ENCODE assay signal across 1 cellular context in the genomic region with DNA sequence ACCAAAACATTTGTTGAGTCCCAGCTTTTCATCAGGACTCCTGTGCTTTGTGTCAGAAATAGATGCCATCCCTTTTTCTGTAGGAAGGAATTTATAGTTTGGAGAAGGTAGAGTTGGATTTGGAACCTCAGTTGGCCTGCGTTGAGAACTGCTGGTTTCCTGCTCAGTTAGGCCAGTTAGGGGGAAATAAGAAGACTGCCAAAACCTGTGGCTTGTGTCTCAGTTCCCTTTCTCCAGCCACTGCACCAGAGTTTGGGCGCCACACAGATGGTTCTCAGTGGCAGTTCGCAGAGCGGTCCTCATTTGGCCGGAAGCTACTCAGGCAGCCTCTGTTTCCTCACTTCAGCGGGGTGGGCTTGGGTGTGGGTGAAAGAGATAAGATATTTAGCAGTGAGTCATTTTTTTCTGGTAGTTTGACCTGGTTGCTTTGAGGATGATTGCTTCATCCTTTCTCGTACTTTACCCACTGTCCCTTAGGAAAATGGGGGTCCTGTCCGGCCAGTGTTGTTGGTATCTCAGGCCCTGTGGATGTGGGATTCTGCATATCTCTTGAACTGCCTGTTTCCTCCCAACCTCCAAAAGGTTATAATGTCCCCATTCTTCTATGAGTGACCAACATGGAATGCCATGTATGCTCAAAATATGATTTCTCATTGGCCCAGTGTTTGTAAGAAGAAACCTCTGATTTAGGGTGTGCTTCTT.
A peak's percentile ranks its signal among the peaks of the same experiment; 100 is the strongest.
TF ChIP-seq lines count a peak whose summit lies in the region.

No MANE protein-coding gene starts in this region.

TF ChIP-seq in GM12878, 131 proteins besides CTCF, POLR2A, EP300 and RAD21 (continued from another document and continues in another):
- TF ChIP-seq, protein P1, sequence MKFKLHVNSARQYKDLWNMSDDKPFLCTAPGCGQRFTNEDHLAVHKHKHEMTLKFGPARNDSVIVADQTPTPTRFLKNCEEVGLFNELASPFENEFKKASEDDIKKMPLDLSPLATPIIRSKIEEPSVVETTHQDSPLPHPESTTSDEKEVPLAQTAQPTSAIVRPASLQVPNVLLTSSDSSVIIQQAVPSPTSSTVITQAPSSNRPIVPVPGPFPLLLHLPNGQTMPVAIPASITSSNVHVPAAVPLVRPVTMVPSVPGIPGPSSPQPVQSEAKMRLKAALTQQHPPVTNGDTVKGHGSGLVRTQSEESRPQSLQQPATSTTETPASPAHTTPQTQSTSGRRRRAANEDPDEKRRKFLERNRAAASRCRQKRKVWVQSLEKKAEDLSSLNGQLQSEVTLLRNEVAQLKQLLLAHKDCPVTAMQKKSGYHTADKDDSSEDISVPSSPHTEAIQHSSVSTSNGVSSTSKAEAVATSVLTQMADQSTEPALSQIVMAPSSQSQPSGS (IDR thresholded peaks at IDR 0.05; ENCODE audit: low read length) = peak; percentile 46; the same call in 1 of the 2 replicates
- TF ChIP-seq RB1 (IDR thresholded peaks at IDR 0.05; ENCODE audit: borderline replicate concordance) = no peak
- peak; percentile 31; the same call in 1 of the 2 replicates for TF ChIP-seq ATF7 (IDR thresholded peaks at IDR 0.05; ENCODE audit: low read depth)
- TF ChIP-seq PML (IDR thresholded peaks at IDR 0.05; ENCODE audit: low read length) = 0 out of 2 replicates have a peak, but pooled peaks have one; percentile 44
- TF ChIP-seq TCF7 (IDR thresholded peaks at IDR 0.05; ENCODE audit: borderline replicate concordance) = no peak
- TF ChIP-seq, protein P2, sequence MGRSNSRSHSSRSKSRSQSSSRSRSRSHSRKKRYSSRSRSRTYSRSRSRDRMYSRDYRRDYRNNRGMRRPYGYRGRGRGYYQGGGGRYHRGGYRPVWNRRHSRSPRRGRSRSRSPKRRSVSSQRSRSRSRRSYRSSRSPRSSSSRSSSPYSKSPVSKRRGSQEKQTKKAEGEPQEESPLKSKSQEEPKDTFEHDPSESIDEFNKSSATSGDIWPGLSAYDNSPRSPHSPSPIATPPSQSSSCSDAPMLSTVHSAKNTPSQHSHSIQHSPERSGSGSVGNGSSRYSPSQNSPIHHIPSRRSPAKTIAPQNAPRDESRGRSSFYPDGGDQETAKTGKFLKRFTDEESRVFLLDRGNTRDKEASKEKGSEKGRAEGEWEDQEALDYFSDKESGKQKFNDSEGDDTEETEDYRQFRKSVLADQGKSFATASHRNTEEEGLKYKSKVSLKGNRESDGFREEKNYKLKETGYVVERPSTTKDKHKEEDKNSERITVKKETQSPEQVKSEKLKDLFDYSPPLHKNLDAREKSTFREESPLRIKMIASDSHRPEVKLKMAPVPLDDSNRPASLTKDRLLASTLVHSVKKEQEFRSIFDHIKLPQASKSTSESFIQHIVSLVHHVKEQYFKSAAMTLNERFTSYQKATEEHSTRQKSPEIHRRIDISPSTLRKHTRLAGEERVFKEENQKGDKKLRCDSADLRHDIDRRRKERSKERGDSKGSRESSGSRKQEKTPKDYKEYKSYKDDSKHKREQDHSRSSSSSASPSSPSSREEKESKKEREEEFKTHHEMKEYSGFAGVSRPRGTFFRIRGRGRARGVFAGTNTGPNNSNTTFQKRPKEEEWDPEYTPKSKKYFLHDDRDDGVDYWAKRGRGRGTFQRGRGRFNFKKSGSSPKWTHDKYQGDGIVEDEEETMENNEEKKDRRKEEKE (IDR thresholded peaks at IDR 0.05) = no peak
- TF ChIP-seq YY1 (IDR thresholded peaks at IDR 0.05; ENCODE audit: low read depth, low read length) = no peak
- TF ChIP-seq TARDBP (IDR thresholded peaks at IDR 0.05; ENCODE audit: borderline replicate concordance) = no peak
- TF ChIP-seq ZZZ3 (IDR thresholded peaks at IDR 0.05; ENCODE audit: control insufficient read depth, insufficient read length, low read depth) = no peak
- no peak for TF ChIP-seq ZNF622 (IDR thresholded peaks at IDR 0.05)
- TF ChIP-seq, protein P3, sequence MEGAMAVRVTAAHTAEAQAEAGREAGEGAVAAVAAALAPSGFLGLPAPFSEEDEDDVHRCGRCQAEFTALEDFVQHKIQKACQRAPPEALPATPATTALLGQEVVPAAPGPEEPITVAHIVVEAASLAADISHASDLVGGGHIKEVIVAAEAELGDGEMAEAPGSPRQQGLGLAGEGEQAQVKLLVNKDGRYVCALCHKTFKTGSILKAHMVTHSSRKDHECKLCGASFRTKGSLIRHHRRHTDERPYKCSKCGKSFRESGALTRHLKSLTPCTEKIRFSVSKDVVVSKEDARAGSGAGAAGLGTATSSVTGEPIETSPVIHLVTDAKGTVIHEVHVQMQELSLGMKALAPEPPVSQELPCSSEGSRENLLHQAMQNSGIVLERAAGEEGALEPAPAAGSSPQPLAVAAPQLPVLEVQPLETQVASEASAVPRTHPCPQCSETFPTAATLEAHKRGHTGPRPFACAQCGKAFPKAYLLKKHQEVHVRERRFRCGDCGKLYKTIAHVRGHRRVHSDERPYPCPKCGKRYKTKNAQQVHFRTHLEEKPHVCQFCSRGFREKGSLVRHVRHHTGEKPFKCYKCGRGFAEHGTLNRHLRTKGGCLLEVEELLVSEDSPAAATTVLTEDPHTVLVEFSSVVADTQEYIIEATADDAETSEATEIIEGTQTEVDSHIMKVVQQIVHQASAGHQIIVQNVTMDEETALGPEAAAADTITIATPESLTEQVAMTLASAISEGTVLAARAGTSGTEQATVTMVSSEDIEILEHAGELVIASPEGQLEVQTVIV (IDR thresholded peaks at IDR 0.05; ENCODE audit: borderline replicate concordance, partially characterized antibody) = no peak
- TF ChIP-seq, protein P4, sequence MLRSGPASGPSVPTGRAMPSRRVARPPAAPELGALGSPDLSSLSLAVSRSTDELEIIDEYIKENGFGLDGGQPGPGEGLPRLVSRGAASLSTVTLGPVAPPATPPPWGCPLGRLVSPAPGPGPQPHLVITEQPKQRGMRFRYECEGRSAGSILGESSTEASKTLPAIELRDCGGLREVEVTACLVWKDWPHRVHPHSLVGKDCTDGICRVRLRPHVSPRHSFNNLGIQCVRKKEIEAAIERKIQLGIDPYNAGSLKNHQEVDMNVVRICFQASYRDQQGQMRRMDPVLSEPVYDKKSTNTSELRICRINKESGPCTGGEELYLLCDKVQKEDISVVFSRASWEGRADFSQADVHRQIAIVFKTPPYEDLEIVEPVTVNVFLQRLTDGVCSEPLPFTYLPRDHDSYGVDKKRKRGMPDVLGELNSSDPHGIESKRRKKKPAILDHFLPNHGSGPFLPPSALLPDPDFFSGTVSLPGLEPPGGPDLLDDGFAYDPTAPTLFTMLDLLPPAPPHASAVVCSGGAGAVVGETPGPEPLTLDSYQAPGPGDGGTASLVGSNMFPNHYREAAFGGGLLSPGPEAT (IDR thresholded peaks at IDR 0.05; ENCODE audit: low read depth) = peak; percentile 69; the same call in 1 of the 2 replicates
- no peak for TF ChIP-seq SUPT20H (IDR thresholded peaks at IDR 0.05; ENCODE audit: borderline replicate concordance, control insufficient read depth, low read depth, low read length)
- TF ChIP-seq IKZF2 (IDR thresholded peaks at IDR 0.05) = peak; percentile 85 to 93
- peak in 1 of 2 experiments; percentile 54; a peak in 1 of 4 replicates for TF ChIP-seq SRF (IDR thresholded peaks at IDR 0.05; ENCODE audit: low read depth in 2 of 2, low read length in 2 of 2)
- TF ChIP-seq, protein P5, sequence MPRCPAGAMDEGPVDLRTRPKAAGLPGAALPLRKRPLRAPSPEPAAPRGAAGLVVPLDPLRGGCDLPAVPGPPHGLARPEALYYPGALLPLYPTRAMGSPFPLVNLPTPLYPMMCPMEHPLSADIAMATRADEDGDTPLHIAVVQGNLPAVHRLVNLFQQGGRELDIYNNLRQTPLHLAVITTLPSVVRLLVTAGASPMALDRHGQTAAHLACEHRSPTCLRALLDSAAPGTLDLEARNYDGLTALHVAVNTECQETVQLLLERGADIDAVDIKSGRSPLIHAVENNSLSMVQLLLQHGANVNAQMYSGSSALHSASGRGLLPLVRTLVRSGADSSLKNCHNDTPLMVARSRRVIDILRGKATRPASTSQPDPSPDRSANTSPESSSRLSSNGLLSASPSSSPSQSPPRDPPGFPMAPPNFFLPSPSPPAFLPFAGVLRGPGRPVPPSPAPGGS (IDR thresholded peaks at IDR 0.05; ENCODE audit: borderline replicate concordance, insufficient read depth, low read depth, low read length, poor library complexity, severe bottlenecking) = peak; percentile 87
- TF ChIP-seq SIX5 (IDR thresholded peaks at IDR 0.05; ENCODE audit: low read depth, low read length, severe bottlenecking) = peak; percentile 9
- TF ChIP-seq, protein P6, sequence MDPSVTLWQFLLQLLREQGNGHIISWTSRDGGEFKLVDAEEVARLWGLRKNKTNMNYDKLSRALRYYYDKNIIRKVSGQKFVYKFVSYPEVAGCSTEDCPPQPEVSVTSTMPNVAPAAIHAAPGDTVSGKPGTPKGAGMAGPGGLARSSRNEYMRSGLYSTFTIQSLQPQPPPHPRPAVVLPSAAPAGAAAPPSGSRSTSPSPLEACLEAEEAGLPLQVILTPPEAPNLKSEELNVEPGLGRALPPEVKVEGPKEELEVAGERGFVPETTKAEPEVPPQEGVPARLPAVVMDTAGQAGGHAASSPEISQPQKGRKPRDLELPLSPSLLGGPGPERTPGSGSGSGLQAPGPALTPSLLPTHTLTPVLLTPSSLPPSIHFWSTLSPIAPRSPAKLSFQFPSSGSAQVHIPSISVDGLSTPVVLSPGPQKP (IDR thresholded peaks at IDR 0.05; ENCODE audit: low read depth, low read length) = peak; percentile 43; the same call in 1 of the 2 replicates
- TF ChIP-seq POU2F2 (IDR thresholded peaks at IDR 0.05; ENCODE audit: borderline replicate concordance, low read depth, low read length) = peak; percentile 63; the same call in 1 of the 3 replicates
- 0 out of 2 replicates have a peak, but pooled peaks have one; percentile 53 for TF ChIP-seq CHD1 (IDR thresholded peaks at IDR 0.05; ENCODE audit: low read depth, low read length)
- TF ChIP-seq, protein P7, sequence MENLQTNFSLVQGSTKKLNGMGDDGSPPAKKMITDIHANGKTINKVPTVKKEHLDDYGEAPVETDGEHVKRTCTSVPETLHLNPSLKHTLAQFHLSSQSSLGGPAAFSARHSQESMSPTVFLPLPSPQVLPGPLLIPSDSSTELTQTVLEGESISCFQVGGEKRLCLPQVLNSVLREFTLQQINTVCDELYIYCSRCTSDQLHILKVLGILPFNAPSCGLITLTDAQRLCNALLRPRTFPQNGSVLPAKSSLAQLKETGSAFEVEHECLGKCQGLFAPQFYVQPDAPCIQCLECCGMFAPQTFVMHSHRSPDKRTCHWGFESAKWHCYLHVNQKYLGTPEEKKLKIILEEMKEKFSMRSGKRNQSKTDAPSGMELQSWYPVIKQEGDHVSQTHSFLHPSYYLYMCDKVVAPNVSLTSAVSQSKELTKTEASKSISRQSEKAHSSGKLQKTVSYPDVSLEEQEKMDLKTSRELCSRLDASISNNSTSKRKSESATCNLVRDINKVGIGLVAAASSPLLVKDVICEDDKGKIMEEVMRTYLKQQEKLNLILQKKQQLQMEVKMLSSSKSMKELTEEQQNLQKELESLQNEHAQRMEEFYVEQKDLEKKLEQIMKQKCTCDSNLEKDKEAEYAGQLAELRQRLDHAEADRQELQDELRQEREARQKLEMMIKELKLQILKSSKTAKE (IDR thresholded peaks at IDR 0.05; ENCODE audit: low read depth, poor library complexity, severe bottlenecking) = peak; percentile 67
- no peak for TF ChIP-seq CBX3 (IDR thresholded peaks at IDR 0.05; ENCODE audit: borderline replicate concordance, low read depth)
- peak; percentile 92 for TF ChIP-seq IKZF1 (conservative IDR thresholded peaks at IDR 0.05)
- no peak for TF ChIP-seq FOXK2 (IDR thresholded peaks at IDR 0.05)
- TF ChIP-seq CHD2 (IDR thresholded peaks at IDR 0.05; ENCODE audit: borderline replicate concordance, low read depth, low read length) = 0 out of 2 replicates have a peak, but pooled peaks have one; percentile 52
- peak; percentile 5 for TF ChIP-seq SP1 (IDR thresholded peaks at IDR 0.05; ENCODE audit: low read depth, low read length)
- 0 out of 2 replicates have a peak, but pooled peaks have one; percentile 66 for TF ChIP-seq WRNIP1 (IDR thresholded peaks at IDR 0.05; ENCODE audit: borderline replicate concordance, low read depth, low read length)
- peak; percentile 68; the same call in 1 of the 2 replicates for TF ChIP-seq PAX5 (IDR thresholded peaks at IDR 0.05; ENCODE audit: borderline replicate concordance, low read depth, low read length)
- no peak for TF ChIP-seq ZNF24 (IDR thresholded peaks at IDR 0.05)
- TF ChIP-seq SPI1 (IDR thresholded peaks at IDR 0.05; ENCODE audit: borderline replicate concordance, insufficient read depth, low read depth, low read length) = peak; percentile 98
- TF ChIP-seq GATAD2B (conservative IDR thresholded peaks at IDR 0.05; ENCODE audit: low read depth) = peak; percentile 78; the same call in 1 of the 2 replicates
- TF ChIP-seq, protein P8, sequence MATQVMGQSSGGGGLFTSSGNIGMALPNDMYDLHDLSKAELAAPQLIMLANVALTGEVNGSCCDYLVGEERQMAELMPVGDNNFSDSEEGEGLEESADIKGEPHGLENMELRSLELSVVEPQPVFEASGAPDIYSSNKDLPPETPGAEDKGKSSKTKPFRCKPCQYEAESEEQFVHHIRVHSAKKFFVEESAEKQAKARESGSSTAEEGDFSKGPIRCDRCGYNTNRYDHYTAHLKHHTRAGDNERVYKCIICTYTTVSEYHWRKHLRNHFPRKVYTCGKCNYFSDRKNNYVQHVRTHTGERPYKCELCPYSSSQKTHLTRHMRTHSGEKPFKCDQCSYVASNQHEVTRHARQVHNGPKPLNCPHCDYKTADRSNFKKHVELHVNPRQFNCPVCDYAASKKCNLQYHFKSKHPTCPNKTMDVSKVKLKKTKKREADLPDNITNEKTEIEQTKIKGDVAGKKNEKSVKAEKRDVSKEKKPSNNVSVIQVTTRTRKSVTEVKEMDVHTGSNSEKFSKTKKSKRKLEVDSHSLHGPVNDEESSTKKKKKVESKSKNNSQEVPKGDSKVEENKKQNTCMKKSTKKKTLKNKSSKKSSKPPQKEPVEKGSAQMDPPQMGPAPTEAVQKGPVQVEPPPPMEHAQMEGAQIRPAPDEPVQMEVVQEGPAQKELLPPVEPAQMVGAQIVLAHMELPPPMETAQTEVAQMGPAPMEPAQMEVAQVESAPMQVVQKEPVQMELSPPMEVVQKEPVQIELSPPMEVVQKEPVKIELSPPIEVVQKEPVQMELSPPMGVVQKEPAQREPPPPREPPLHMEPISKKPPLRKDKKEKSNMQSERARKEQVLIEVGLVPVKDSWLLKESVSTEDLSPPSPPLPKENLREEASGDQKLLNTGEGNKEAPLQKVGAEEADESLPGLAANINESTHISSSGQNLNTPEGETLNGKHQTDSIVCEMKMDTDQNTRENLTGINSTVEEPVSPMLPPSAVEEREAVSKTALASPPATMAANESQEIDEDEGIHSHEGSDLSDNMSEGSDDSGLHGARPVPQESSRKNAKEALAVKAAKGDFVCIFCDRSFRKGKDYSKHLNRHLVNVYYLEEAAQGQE (IDR thresholded peaks at IDR 0.05; ENCODE audit: low read depth, low read length) = no peak
- TF ChIP-seq ETV6 (conservative IDR thresholded peaks at IDR 0.05 in 1 of 2, IDR thresholded peaks at IDR 0.05 in 1 of 2; ENCODE audit: borderline replicate concordance in 1 of 2, low read depth in 1 of 2) = peak in 1 of 2 experiments; percentile 95; a peak in 2 of 4 replicates
- TF ChIP-seq HCFC1 (IDR thresholded peaks at IDR 0.05; ENCODE audit: low read length) = no peak
- no peak for TF ChIP-seq STAT3 (IDR thresholded peaks at IDR 0.05; ENCODE audit: low read depth, low read length)
- TF ChIP-seq BHLHE40 (IDR thresholded peaks at IDR 0.05; ENCODE audit: borderline replicate concordance in 1 of 2, low read depth in 2 of 2, low read length in 1 of 2) = peak; percentile 62 to 63; a peak in 3 of 4 replicates
- TF ChIP-seq, protein P9, sequence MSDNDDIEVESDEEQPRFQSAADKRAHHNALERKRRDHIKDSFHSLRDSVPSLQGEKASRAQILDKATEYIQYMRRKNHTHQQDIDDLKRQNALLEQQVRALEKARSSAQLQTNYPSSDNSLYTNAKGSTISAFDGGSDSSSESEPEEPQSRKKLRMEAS (IDR thresholded peaks at IDR 0.05; ENCODE audit: low read depth, low read length) = peak; percentile 26; the same call in 1 of the 2 replicates
